Comparison of ENCODE assay signal across 20 cellular contexts in genomic region chr1:114589122-114589521, GRCh38. TPM values are rescaled to one million over a fixed set of nuclear protein-coding genes. Genes with fewer than 3 reads are reported as not detected.
DNase-seq lines count a peak whose midpoint lies in the region; ATAC-seq, FAIRE-seq and TF ChIP-seq lines count a peak whose summit lies in the region.
"Had no signal": no experiment of that assay in that cellular context is flagged by ENCODE, and none has a peak within 500 bp of the region (broad histone marks: within the 10 kb centered on the region; RNA-seq: fewer than 3 reads in every experiment).

No MANE protein-coding gene starts in this region.

- no peak for DNase-seq in left ventricle myocardium superior
- no peak for DNase-seq in left cardiac atrium
- no peak for DNase-seq in K562 (ENCODE audit: extremely low read depth in 1 of 4, low spot score in 3 of 4)
- DNase-seq in neural crest cell (ENCODE audit: low read depth, low spot score): no peak
- DNase-seq in gastrocnemius medialis: no peak
- no peak for DNase-seq in effector memory CD4-positive, alpha-beta T cell
- DNase-seq: Caco-2; CD4-positive, CD25-positive, alpha-beta regulatory T cell; CD8-positive, alpha-beta T cell; DMS153; DND-41; H9 had no signal

- H3K4me1 ChIP-seq in K562 (replicated peaks in 1 of 2; ENCODE audit: control insufficient read depth in 2 of 2, insufficient read depth in 2 of 2, low read length in 2 of 2) (no peaks in the 10 kb centered on the region), gastrocnemius medialis (peaks cover 27 to 29% of the 10 kb centered on the region in 2 donors)
- H3K4me1 ChIP-seq in effector memory CD4-positive, alpha-beta T cell (ENCODE audit: control insufficient read depth, insufficient read depth, low read length, poor library complexity, severe bottlenecking): no peaks in the 10 kb centered on the region
- H3K4me1 ChIP-seq: BLaER1, Caco-2 had no signal

- CTCF ChIA-PET in K562 (lab: Yijun Ruan, JAX; ENCODE audit: low intra/inter-chr PET ratio): no interaction called here

- H3K79me2 ChIP-seq in K562 (ENCODE audit: control insufficient read depth, insufficient read depth, low read length): no peaks in the 10 kb centered on the region

- no peaks in the 10 kb centered on the region for H3K9me3 Mint-ChIP-seq in neural crest cell
- H3K9me3 Mint-ChIP-seq: CD8-positive, alpha-beta T cell; GM23338; H9 had no signal

- BruUV-seq in K562 (replicated peaks; lab: Mats Ljungman, UMichigan): no TSS peak

- H3K27me3 ChIP-seq in K562 (ENCODE audit: control insufficient read depth in 2 of 2, insufficient read depth in 2 of 2, low read length in 2 of 2) (peaks cover 8 to 11% of the 10 kb centered on the region in 2 experiments; a peak in 3 of 5 replicates), gastrocnemius medialis (no peaks in the 10 kb centered on the region)
- no peaks in the 10 kb centered on the region for H3K27me3 ChIP-seq in effector memory CD4-positive, alpha-beta T cell (replicated peaks; ENCODE audit: control insufficient read depth, insufficient read depth, low read length, poor library complexity, severe bottlenecking)
- H3K27me3 ChIP-seq: BLaER1 had no signal

- POLR2A ChIA-PET in K562 (lab: Yijun Ruan, JAX): no interaction called here

- no peak for FAIRE-seq in K562 (lab: Jason Lieb, UNC)
- FAIRE-seq: G401.6, GM12892 had no signal

- H3K9me3 ChIP-seq in K562 (replicated peaks; ENCODE audit: control insufficient read depth, insufficient read depth, low read depth, low read length): no peaks in the 10 kb centered on the region
- H3K9me3 ChIP-seq in gastrocnemius medialis: no peaks in the 10 kb centered on the region
- H3K9me3 ChIP-seq in effector memory CD4-positive, alpha-beta T cell (ENCODE audit: control insufficient read depth, low read length): no peaks in the 10 kb centered on the region
- H3K9me3 ChIP-seq: BLaER1, Caco-2 had no signal

- no peak for TF ChIP-seq RAD21 in K562 (CRISPR knock-in tag; conservative IDR thresholded peaks at IDR 0.05 in 1 of 2, IDR thresholded peaks at IDR 0.05 in 1 of 2)

- H3K4me1 Mint-ChIP-seq in neural crest cell: no peaks in the 10 kb centered on the region
- H3K4me1 Mint-ChIP-seq: B cell; CD4-positive, CD25-positive, alpha-beta regulatory T cell; GM23338; H9 had no signal

- H3K4me3 ChIP-seq in K562: no peak overlapping the region
- no peak overlapping the region for H3K4me3 ChIP-seq in gastrocnemius medialis
- no peak overlapping the region for H3K4me3 ChIP-seq in effector memory CD4-positive, alpha-beta T cell (ENCODE audit: insufficient read depth, low read depth, low read length, poor library complexity, severe bottlenecking)
- H3K4me3 ChIP-seq: BLaER1, GM23338 had no signal

- H4K20me1 ChIP-seq in K562 (replicated peaks; ENCODE audit: control insufficient read depth, insufficient read depth, low read length): no peaks in the 10 kb centered on the region
- H4K20me1 ChIP-seq: BLaER1 had no signal

- no peak overlapping the region for H3K4me2 ChIP-seq in K562 (ENCODE audit: insufficient read depth, low read length)
- H3K4me2 ChIP-seq: BLaER1, GM23338 had no signal

- TF ChIP-seq EP300 in K562 (IDR thresholded peaks at IDR 0.05; ENCODE audit: low read length): no peak

- no peak overlapping the region for H3K9ac ChIP-seq in K562 (ENCODE audit: insufficient read depth in 1 of 2, low read depth in 2 of 2, low read length in 2 of 2)
- H3K9ac ChIP-seq: BLaER1 had no signal

- no peak for TF ChIP-seq CTCF in K562 (IDR thresholded peaks at IDR 0.05 in 2 of 3, conservative IDR thresholded peaks at IDR 0.05 in 1 of 3; ENCODE audit: insufficient read depth in 2 of 3, low read depth in 1 of 3, low read length in 3 of 3)
- TF ChIP-seq CTCF in neural crest cell (conservative IDR thresholded peaks at IDR 0.05): no peak
- no peak for TF ChIP-seq CTCF in gastrocnemius medialis (IDR thresholded peaks at IDR 0.05 in 4 of 5, conservative IDR thresholded peaks at IDR 0.05 in 1 of 5)

- H3K36me3 ChIP-seq in K562 (ENCODE audit: control insufficient read depth, insufficient read depth, low read length) (no peaks in the 10 kb centered on the region), gastrocnemius medialis (peaks cover 0 to 68% of the 10 kb centered on the region in 2 donors)
- no peaks in the 10 kb centered on the region for H3K36me3 ChIP-seq in effector memory CD4-positive, alpha-beta T cell (ENCODE audit: control insufficient read depth, insufficient read depth, low read length)
- H3K36me3 ChIP-seq: BLaER1 had no signal

- intact Hi-C loops in left ventricle myocardium superior (cut with micrococcal nuclease): no loop called here
- intact Hi-C loops in left cardiac atrium (cut with DNase I): loop anchor here in 1 of 2 donors (10.0 kb wide), 2 partner anchors 76 to 166 kb away; partner anchors contain the start of gene CSDE1
- intact Hi-C loops in K562 (cut with micrococcal nuclease): no loop called here
- intact Hi-C loops in gastrocnemius medialis (cut with DNase I; ENCODE audit: low total_unique reads): loop anchor here (10.0 kb wide), 1 partner anchor 774 kb away; the partner anchor contains the start of gene RSBN1

- H3K36me3 Mint-ChIP-seq in neural crest cell (ENCODE audit: low read depth): no peaks in the 10 kb centered on the region
- H3K36me3 Mint-ChIP-seq: CD4-positive, CD25-positive, alpha-beta regulatory T cell had no signal

- H3K27ac Mint-ChIP-seq in neural crest cell (ENCODE audit: unreplicated experiment): peak overlapping the region; percentile 0
- H3K27ac Mint-ChIP-seq: B cell; CD4-positive, CD25-positive, alpha-beta regulatory T cell; CD8-positive, alpha-beta T cell; GM23338; H9 had no signal

- WGBS in K562 (ENCODE audit: insufficient coverage, low coverage, missing lambda C conversion rate): 5% methylated on average over 3 of the region's 3 CpGs

- peaks cover 18% of the 10 kb centered on the region for H3K27me3 Mint-ChIP-seq in neural crest cell (ENCODE audit: low read depth)

- TF ChIP-seq POLR2A in K562 (conservative IDR thresholded peaks at IDR 0.05) (no peak), gastrocnemius medialis (IDR thresholded peaks at IDR 0.05) (no peak)

- ATAC-seq in left ventricle myocardium superior: peak; percentile 46
- ATAC-seq in left cardiac atrium: no peak
- ATAC-seq in K562: no peak
- ATAC-seq in gastrocnemius medialis: peak; percentile 82 to 94
- ATAC-seq in GM21723 (IDR thresholded peaks at IDR 0.05; ENCODE audit: unreplicated experiment): no peak
- ATAC-seq: CD8-positive, alpha-beta T cell; GM23338; HCT116 had no signal

- H3K4me3 Mint-ChIP-seq in neural crest cell: no peak overlapping the region
- H3K4me3 Mint-ChIP-seq: B cell; CD4-positive, CD25-positive, alpha-beta regulatory T cell; CD8-positive, alpha-beta T cell; GM23338; H9 had no signal

- H3K27ac ChIP-seq in K562 (ENCODE audit: extremely low read depth, low read depth, low read length) (no peak overlapping the region), gastrocnemius medialis (peak overlapping the region; percentile 59 to 82 (median 64))
- no peak overlapping the region for H3K27ac ChIP-seq in effector memory CD4-positive, alpha-beta T cell (ENCODE audit: insufficient read depth, low read length, poor library complexity, severe bottlenecking)
- H3K27ac ChIP-seq: BLaER1, C4-2B had no signal

- in situ Hi-C loops in K562 (cut with MboI) (no loop called here), gastrocnemius medialis (cut with MboI; ENCODE audit: low sequenced_read_pairs in 4 of 4) (loop anchor here (10.0 to 25.0 kb wide), 3 partner anchors 166 to 176 kb away; partner anchors contain the start of gene CSDE1 (in 3 of the 4))

- no peak overlapping the region for H2AFZ ChIP-seq in K562 (ENCODE audit: low read depth, low read length)
- H2AFZ ChIP-seq: GM23338 had no signal

- no peaks in the 10 kb centered on the region for H3K9me1 ChIP-seq in K562 (ENCODE audit: control insufficient read depth, insufficient read depth, low read length)

TF ChIP-seq in K562, 482 proteins besides CTCF, POLR2A, EP300 and RAD21:
- TF ChIP-seq CEBPB (tag; IDR thresholded peaks at IDR 0.05): peak; percentile 32; the same call in 1 of the 2 replicates
- no peak for TF ChIP-seq ZNF583 (CRISPR knock-in tag; IDR thresholded peaks at IDR 0.05)

RNA-seq across cellular contexts. Expression of gene BCAS2, which starts 7.7 kb away (rescaled TPM):
- total RNA-seq in left ventricle myocardium superior (32.5 TPM), left cardiac atrium (10 to 100 TPM; 25.8 to 34.7 TPM), K562 (2014; rRNA removed) (49.6 and 62.1 TPM in 2 replicates), K562 (2014; rRNA removed; fragmentation: Illumina TruSeq; extraction: Trizol) (92.1 and 107 TPM in 2 replicates), K562 (2015; rRNA removed; fragmentation: Illumina TruSeq; extraction: Trizol) (77.1 and 81.1 TPM in 2 replicates), K562 (2021) (56.9 and 59.3 TPM in 2 replicates), neural crest cell (55.9 and 57.5 TPM in 2 replicates), gastrocnemius medialis (10 to 100 TPM; 23.7 to 32.8 (median 25.2) TPM)
- 4.0 and 12.6 TPM in 2 replicates for total RNA-seq in K562 (2011; cell fraction: chromatin; rRNA removed; ENCODE audit: low replicate concordance)
- 4.9 and 5.5 TPM in 2 replicates for total RNA-seq in K562 (2011; cell fraction: nucleolus; rRNA removed)
- 5.8 and 7.0 TPM in 2 replicates for total RNA-seq in K562 (2011; cell fraction: nucleoplasm; rRNA removed)
- polyA plus RNA-seq in K562 (2011; rRNA removed) (47.4 and 71.4 TPM in 2 replicates), K562 (2014; fragmentation: Illumina TruSeq; extraction: Trizol) (79.1 and 84.4 TPM in 2 replicates), K562 (2014; fragmentation: Nextera tagmentation; extraction: Ambion mirVana) (100 to 1,000 TPM; 160 to 183 TPM), K562 (2014; rRNA removed) (64.3 and 75.7 TPM in 2 replicates)
- polyA plus RNA-seq in K562 (2011; cell fraction: cytosol; rRNA removed): 15.3 and 20.2 TPM in 2 replicates
- polyA plus RNA-seq in K562 (2011; cell fraction: nucleus; rRNA removed): 6.1 and 9.4 TPM in 2 replicates
- polyA plus RNA-seq in K562 (2012): 59.7 and 74.2 TPM in 2 replicates
- polyA minus RNA-seq in K562 (2011; rRNA and poly(A)+ RNA removed): 42.3 and 43.2 TPM in 2 replicates
- 11.4 and 21.0 TPM in 2 replicates for polyA minus RNA-seq in K562 (2011; cell fraction: cytosol; rRNA and poly(A)+ RNA removed)
- 3.6 and 10.1 TPM in 2 replicates for polyA minus RNA-seq in K562 (2011; cell fraction: nucleus; rRNA and poly(A)+ RNA removed)

Comparison
In these comparisons a context has a peak if more than half of its experiments do, and no peak if none do; other contexts are left out.
1. ATAC-seq: peak in left ventricle myocardium superior (single experiment) and gastrocnemius medialis (2 of 2); none in left cardiac atrium (0 of 2), K562 (single experiment) and GM21723 (single experiment).
2. H3K27ac ChIP-seq: peak in gastrocnemius medialis (4 of 4); none in K562 (single experiment) and effector memory CD4-positive, alpha-beta T cell (single experiment).